Comparison of ENCODE assay signal across 8 cellular contexts in the genomic region with DNA sequence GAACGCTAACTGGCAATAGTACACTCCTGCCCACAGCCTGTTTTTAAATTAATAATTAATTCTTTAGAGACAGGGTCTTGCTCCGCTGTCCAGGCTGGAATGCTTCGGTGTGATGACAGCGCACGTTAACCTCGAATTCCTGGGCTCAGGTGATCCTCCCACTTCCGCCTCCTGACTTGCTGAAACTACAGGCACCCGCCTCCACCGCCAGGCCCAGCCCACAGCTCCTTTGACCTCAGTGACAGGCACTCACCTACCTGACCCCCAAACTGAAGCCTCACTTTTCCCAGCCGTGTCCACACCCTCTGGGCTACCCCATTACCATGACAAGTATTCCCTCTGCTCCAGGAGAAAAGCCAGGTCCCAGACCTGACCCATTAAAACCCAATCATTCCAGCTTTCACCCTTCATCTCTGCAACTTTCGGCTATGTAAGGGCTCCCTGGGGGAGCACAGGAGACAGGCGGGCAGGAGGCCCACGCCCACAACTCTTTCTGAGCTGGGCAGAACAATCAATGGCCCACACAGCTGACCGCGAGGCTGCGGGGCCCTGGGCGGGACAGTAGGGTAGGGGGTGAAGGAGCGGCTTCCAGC. TPM values are rescaled to one million over a fixed set of nuclear protein-coding genes. Genes with fewer than 3 reads are reported as not detected.
DNase-seq lines count a peak whose midpoint lies in the region; ATAC-seq, FAIRE-seq and TF ChIP-seq lines count a peak whose summit lies in the region.

No MANE protein-coding gene starts in this region.

- no peak for TF ChIP-seq CTCF in keratinocyte (optimal IDR thresholded peaks at IDR 0.05 in 1 of 3, IDR thresholded peaks at IDR 0.05 in 1 of 3, conservative IDR thresholded peaks at IDR 0.05 in 1 of 3; ENCODE audit: extremely low read depth in 1 of 3, insufficient read depth in 2 of 3, low read length in 3 of 3)

- H3K9ac ChIP-seq in keratinocyte (ENCODE audit: control insufficient read depth, extremely low read depth, insufficient read depth, low read length): peak overlapping the region; percentile 56

- H3K4me3 ChIP-seq in keratinocyte (ENCODE audit: control insufficient read depth in 2 of 3, extremely low read depth in 1 of 3, insufficient read depth in 2 of 3, low read depth in 1 of 3, low read length in 3 of 3): peak overlapping the region; percentile 50 to 62 (median 51)

- no peaks in the 10 kb centered on the region for H3K9me3 ChIP-seq in keratinocyte (ENCODE audit: control insufficient read depth, low read depth, low read length)

- peak overlapping the region; percentile 78 for H3K4me2 ChIP-seq in keratinocyte (ENCODE audit: control insufficient read depth, extremely low read depth, insufficient read depth, low read depth, low read length)

- H3K9me1 ChIP-seq in keratinocyte (ENCODE audit: control insufficient read depth, extremely low read depth, insufficient read depth, low read length): no peaks in the 10 kb centered on the region

- peak overlapping the region; percentile 48 for H3K27ac Mint-ChIP-seq in activated CD4-positive, alpha-beta memory T cell treated with anti-CD3 and anti-CD28 coated beads, Interleukin-2, amount 10 ng/mL, durations not matched to agents 7 days and 5 days
- H3K27ac Mint-ChIP-seq in stimulated activated memory B cell treated with anti-CD40 and anti-IgM and Interleukin-4, amounts not matched to agents 10 μg/mL and 1 μg/mL and 100 μg/mL, for 72 hours: peak overlapping the region; percentile 83

- peaks cover 20% of the 10 kb centered on the region for H3K4me1 Mint-ChIP-seq in activated CD4-positive, alpha-beta memory T cell treated with anti-CD3 and anti-CD28 coated beads, Interleukin-2, amount 10 ng/mL, durations not matched to agents 7 days and 5 days
- peaks cover 27% of the 10 kb centered on the region for H3K4me1 Mint-ChIP-seq in stimulated activated memory B cell treated with anti-CD40 and anti-IgM and Interleukin-4, amounts not matched to agents 10 μg/mL and 1 μg/mL and 100 μg/mL, for 72 hours

- ATAC-seq in stimulated activated memory B cell treated with anti-CD40 and anti-IgM and Interleukin-4, amounts not matched to agents 10 μg/mL and 1 μg/mL and 100 μg/mL, for 72 hours: no peak
- no peak for ATAC-seq in GM21576 (IDR thresholded peaks at IDR 0.05; ENCODE audit: unreplicated experiment)

- H4K20me1 ChIP-seq in keratinocyte (ENCODE audit: control insufficient read depth, extremely low read depth, insufficient read depth, low read length): no peaks in the 10 kb centered on the region

- peaks cover 15% of the 10 kb centered on the region for H3K27me3 Mint-ChIP-seq in activated CD4-positive, alpha-beta memory T cell treated with anti-CD3 and anti-CD28 coated beads, Interleukin-2, amount 10 ng/mL, durations not matched to agents 7 days and 5 days
- H3K27me3 Mint-ChIP-seq in stimulated activated memory B cell treated with anti-CD40 and anti-IgM and Interleukin-4, amounts not matched to agents 10 μg/mL and 1 μg/mL and 100 μg/mL, for 72 hours: no peaks in the 10 kb centered on the region

- CTCF ChIA-PET in activated CD4-positive, alpha-beta memory T cell treated with anti-CD3 and anti-CD28 coated beads, Interleukin-2, amount 10 ng/mL, durations not matched to agents 7 days and 5 days (lab: Charles Lee): interaction anchor here (1.0 to 1.5 kb wide), 3 partner anchors 9 to 166 kb away, joined by 3 to 5 read pairs (median 3); no protein-coding TSS in a partner anchor

- DNase-seq in DMS53 (lab: John Stamatoyannopoulos, UW): peak; percentile 46
- no peak for DNase-seq in DMS53 treated with DMSO at 0.1 percent for 48 hours (lab: John Stamatoyannopoulos, UW; ENCODE audit: unreplicated experiment)
- DNase-seq in activated CD4-positive, alpha-beta memory T cell treated with anti-CD3 and anti-CD28 coated beads, Interleukin-2, amount 10 ng/mL, durations not matched to agents 7 days and 5 days: no peak
- no peak for DNase-seq in keratinocyte (ENCODE audit: low read depth, low spot score)
- DNase-seq in cerebellar nuclear complex (lab: John Stamatoyannopoulos, UW): no peak
- no peak for DNase-seq in NCI-H1694 treated with DMSO at 0.1 percent for 48 hours (lab: John Stamatoyannopoulos, UW)

- no peak for FAIRE-seq in keratinocyte (lab: Jason Lieb, UNC)

- H3K27ac ChIP-seq in keratinocyte (ENCODE audit: control insufficient read depth, insufficient read depth, low read length): peak overlapping the region; percentile 39

- POLR2A ChIA-PET in activated CD4-positive, alpha-beta memory T cell treated with anti-CD3 and anti-CD28 coated beads, Interleukin-2, amount 10 ng/mL, durations not matched to agents 7 days and 5 days (lab: Charles Lee): interaction anchor here (0.9 to 2.1 kb wide), 8 partner anchors 9 to 162 kb away, joined by 3 to 14 read pairs (median 6); a partner anchor contains a TSS

- dilution Hi-C loops in keratinocyte (cut with MboI; ENCODE audit: extremely low pct_ligation_motif_present, low sequenced_read_pairs): no loop called here

- peaks cover 15% of the 10 kb centered on the region for H3K4me1 ChIP-seq in keratinocyte (ENCODE audit: control insufficient read depth, extremely low read depth, insufficient read depth, low read length)

- peaks cover 24% of the 10 kb centered on the region for H3K27me3 ChIP-seq in keratinocyte (ENCODE audit: control insufficient read depth, extremely low read depth, insufficient read depth, low read length)

- no peaks in the 10 kb centered on the region for H3K9me3 Mint-ChIP-seq in activated CD4-positive, alpha-beta memory T cell treated with anti-CD3 and anti-CD28 coated beads, Interleukin-2, amount 10 ng/mL, durations not matched to agents 7 days and 5 days
- H3K9me3 Mint-ChIP-seq in stimulated activated memory B cell treated with anti-CD40 and anti-IgM and Interleukin-4, amounts not matched to agents 10 μg/mL and 1 μg/mL and 100 μg/mL, for 72 hours: no peaks in the 10 kb centered on the region

- peaks cover 16% of the 10 kb centered on the region for H3K79me2 ChIP-seq in keratinocyte (ENCODE audit: control insufficient read depth, insufficient read depth, low read length)

- peaks cover 4 to 16% of the 10 kb centered on the region in 2 experiments for H3K36me3 ChIP-seq in keratinocyte (ENCODE audit: control insufficient read depth in 2 of 2, extremely low read depth in 1 of 2, insufficient read depth in 2 of 2, low read length in 2 of 2)

- peaks cover 10% of the 10 kb centered on the region for H3K36me3 Mint-ChIP-seq in activated CD4-positive, alpha-beta memory T cell treated with anti-CD3 and anti-CD28 coated beads, Interleukin-2, amount 10 ng/mL, durations not matched to agents 7 days and 5 days (ENCODE audit: low read depth)
- H3K36me3 Mint-ChIP-seq in stimulated activated memory B cell treated with anti-CD40 and anti-IgM and Interleukin-4, amounts not matched to agents 10 μg/mL and 1 μg/mL and 100 μg/mL, for 72 hours: peaks cover 5% of the 10 kb centered on the region

- peak overlapping the region; percentile 63 for H3K4me3 Mint-ChIP-seq in activated CD4-positive, alpha-beta memory T cell treated with anti-CD3 and anti-CD28 coated beads, Interleukin-2, amount 10 ng/mL, durations not matched to agents 7 days and 5 days
- peak overlapping the region; percentile 82 for H3K4me3 Mint-ChIP-seq in stimulated activated memory B cell treated with anti-CD40 and anti-IgM and Interleukin-4, amounts not matched to agents 10 μg/mL and 1 μg/mL and 100 μg/mL, for 72 hours

- H2AFZ ChIP-seq in keratinocyte (ENCODE audit: control insufficient read depth, low read length): no peak overlapping the region

RNA-seq across cellular contexts. Expression of a gene that starts 0.7 kb away (rescaled TPM):
- 1 to 10 TPM; 2.5 to 3.2 TPM for total RNA-seq in activated CD4-positive, alpha-beta memory T cell treated with anti-CD3 and anti-CD28 coated beads, Interleukin-2, amount 10 ng/mL, durations not matched to agents 7 days and 5 days
- polyA plus RNA-seq in keratinocyte: 0.94 to 1.5 TPM (median 1.2 TPM) in 3 replicates
- 1.7 TPM for polyA plus RNA-seq in keratinocyte (2011; ENCODE audit: low read depth)
- polyA plus RNA-seq in keratinocyte (2011; cell fraction: cytosol; rRNA removed): 0.13 and 0.73 TPM in 2 replicates
- 4.6 and 7.2 TPM in 2 replicates for polyA plus RNA-seq in keratinocyte (2011; cell fraction: nucleus; rRNA removed)
- 0.81 and 1.4 TPM in 2 replicates for polyA plus RNA-seq in keratinocyte (2012; ENCODE audit: low replicate concordance)
- 0.13 to 0.58 TPM (median 0.49 TPM) in 3 replicates for polyA minus RNA-seq in keratinocyte
- 1.2 TPM for polyA minus RNA-seq in keratinocyte (2011; cell fraction: cytosol; rRNA and poly(A)+ RNA removed)
- polyA minus RNA-seq in keratinocyte (2011; cell fraction: nucleus; rRNA and poly(A)+ RNA removed): 0.31 and 1.2 TPM in 2 replicates

RNA-seq across cellular contexts. Expression of a gene that starts 1.0 kb away (rescaled TPM):
- 10 to 100 TPM; 32.7 to 32.8 TPM for total RNA-seq in activated CD4-positive, alpha-beta memory T cell treated with anti-CD3 and anti-CD28 coated beads, Interleukin-2, amount 10 ng/mL, durations not matched to agents 7 days and 5 days
- polyA plus RNA-seq in keratinocyte: 23.1 to 63.6 TPM (median 24.3 TPM) in 3 replicates
- polyA plus RNA-seq in keratinocyte (2011; ENCODE audit: low read depth): 11.0 TPM
- polyA plus RNA-seq in keratinocyte (2011; cell fraction: cytosol; rRNA removed): 11.0 and 33.6 TPM in 2 replicates
- 91.2 and 106 TPM in 2 replicates for polyA plus RNA-seq in keratinocyte (2011; cell fraction: nucleus; rRNA removed)
- polyA plus RNA-seq in keratinocyte (2012; ENCODE audit: low replicate concordance): 23.0 and 32.2 TPM in 2 replicates
- 10.4 to 19.1 TPM (median 15.0 TPM) in 3 replicates for polyA minus RNA-seq in keratinocyte
- 56.2 TPM for polyA minus RNA-seq in keratinocyte (2011; cell fraction: cytosol; rRNA and poly(A)+ RNA removed)
- polyA minus RNA-seq in keratinocyte (2011; cell fraction: nucleus; rRNA and poly(A)+ RNA removed): 30.8 and 35.3 TPM in 2 replicates

RNA-seq across cellular contexts. Expression of a gene that starts 16.5 kb away (rescaled TPM):
- total RNA-seq in activated CD4-positive, alpha-beta memory T cell treated with anti-CD3 and anti-CD28 coated beads, Interleukin-2, amount 10 ng/mL, durations not matched to agents 7 days and 5 days: 10 to 100 TPM; 38.7 to 39.1 TPM
- polyA plus RNA-seq in keratinocyte: 10.7 to 15.2 TPM (median 13.7 TPM) in 3 replicates
- 8.8 TPM for polyA plus RNA-seq in keratinocyte (2011; ENCODE audit: low read depth)
- 5.8 and 13.6 TPM in 2 replicates for polyA plus RNA-seq in keratinocyte (2011; cell fraction: cytosol; rRNA removed)
- polyA plus RNA-seq in keratinocyte (2011; cell fraction: nucleus; rRNA removed): 27.9 and 36.6 TPM in 2 replicates
- 10.3 and 23.2 TPM in 2 replicates for polyA plus RNA-seq in keratinocyte (2012; ENCODE audit: low replicate concordance)
- 10.0 to 29.1 TPM (median 12.6 TPM) in 3 replicates for polyA minus RNA-seq in keratinocyte
- polyA minus RNA-seq in keratinocyte (2011; cell fraction: cytosol; rRNA and poly(A)+ RNA removed): 18.0 TPM
- 32.3 and 38.0 TPM in 2 replicates for polyA minus RNA-seq in keratinocyte (2011; cell fraction: nucleus; rRNA and poly(A)+ RNA removed)

RNA-seq across cellular contexts. Expression of a gene that starts 22.5 kb away (rescaled TPM):
- total RNA-seq in activated CD4-positive, alpha-beta memory T cell treated with anti-CD3 and anti-CD28 coated beads, Interleukin-2, amount 10 ng/mL, durations not matched to agents 7 days and 5 days: 1 to 10 TPM; 2.2 to 2.5 TPM
- 0.14 to 0.44 TPM (median 0.28 TPM) in 3 replicates for polyA plus RNA-seq in keratinocyte
- polyA plus RNA-seq in keratinocyte (2011; ENCODE audit: low read depth): not detected
- polyA plus RNA-seq in keratinocyte (2011; cell fraction: cytosol; rRNA removed): 0.09 and 0.18 TPM in 2 replicates
- 0.53 and 1.1 TPM in 2 replicates for polyA plus RNA-seq in keratinocyte (2011; cell fraction: nucleus; rRNA removed)
- 0.39 and 0.45 TPM in 2 replicates for polyA plus RNA-seq in keratinocyte (2012; ENCODE audit: low replicate concordance)
- polyA minus RNA-seq in keratinocyte: 0.26 to 0.38 TPM (median 0.30 TPM) in 3 replicates
- not detected for polyA minus RNA-seq in keratinocyte (2011; cell fraction: cytosol; rRNA and poly(A)+ RNA removed)
- polyA minus RNA-seq in keratinocyte (2011; cell fraction: nucleus; rRNA and poly(A)+ RNA removed): 0.23 and 0.63 TPM in 2 replicates

RNA-seq across cellular contexts. Expression of a gene that starts 24.4 kb away (rescaled TPM):
- 10 to 100 TPM; 45.1 to 52.5 TPM for total RNA-seq in activated CD4-positive, alpha-beta memory T cell treated with anti-CD3 and anti-CD28 coated beads, Interleukin-2, amount 10 ng/mL, durations not matched to agents 7 days and 5 days
- 112 to 164 TPM (median 122 TPM) in 3 replicates for polyA plus RNA-seq in keratinocyte
- 109 TPM for polyA plus RNA-seq in keratinocyte (2011; ENCODE audit: low read depth)
- 105 and 178 TPM in 2 replicates for polyA plus RNA-seq in keratinocyte (2011; cell fraction: cytosol; rRNA removed)
- polyA plus RNA-seq in keratinocyte (2011; cell fraction: nucleus; rRNA removed): 175 and 179 TPM in 2 replicates
- polyA plus RNA-seq in keratinocyte (2012; ENCODE audit: low replicate concordance): 115 and 238 TPM in 2 replicates
- 143 to 287 TPM (median 170 TPM) in 3 replicates for polyA minus RNA-seq in keratinocyte
- polyA minus RNA-seq in keratinocyte (2011; cell fraction: cytosol; rRNA and poly(A)+ RNA removed): 122 TPM
- 24.8 and 25.6 TPM in 2 replicates for polyA minus RNA-seq in keratinocyte (2011; cell fraction: nucleus; rRNA and poly(A)+ RNA removed)
